8 cellular contexts compared by ENCODE assay signal in genomic region chr19:3179739-3180293, GRCh38. TPM values are rescaled to one million over a fixed set of nuclear protein-coding genes. Genes with fewer than 3 reads are reported as not detected.
DNase-seq lines count a peak whose midpoint lies in the region; ATAC-seq and TF ChIP-seq lines count a peak whose summit lies in the region.

No MANE protein-coding gene starts in this region.

- H3K4me3 ChIP-seq in GM12875 (ENCODE audit: low read depth, low read length), result peak overlapping the region; percentile 97

- peak overlapping the region; percentile 94 to 98 for H3K27ac Mint-ChIP-seq in T-cell
- peak overlapping the region; percentile 97 for H3K27ac Mint-ChIP-seq in dendritic cell treated with granulocyte-macrophage colony-stimulating factor and Interleukin-4, amounts not matched to agents 40 ng/mL and 50 ng/mL, for 4 days

- DNase-seq in T-cell (peak in 3 of 34 experiments; percentile 24 to 34 (median 29)), GM19240 (ENCODE audit: insufficient read length, low spot score) (no peak), HK-2 (ENCODE audit: unreplicated experiment) (no peak), activated gamma-delta T cell treated with Interleukin-2 at 50 U/mL for 16 hours (no peak), UCSD-AML1 (lab: John Stamatoyannopoulos, UW; ENCODE audit: unreplicated experiment) (no peak)
- DNase-seq in stimulated activated CD4-positive, alpha-beta T cell treated with anti-CD3 and anti-CD28 coated beads, Interleukin-4, amount 100 ng/mL, for 1 hour, result peak; percentile 58

- no peaks in the 10 kb centered on the region for H3K9me3 Mint-ChIP-seq in T-cell
- no peaks in the 10 kb centered on the region for H3K9me3 Mint-ChIP-seq in dendritic cell treated with granulocyte-macrophage colony-stimulating factor and Interleukin-4, amounts not matched to agents 40 ng/mL and 50 ng/mL, for 4 days

- POLR2A ChIA-PET in T-cell (lab: Charles Lee), result no interaction called here

- H3K4me3 Mint-ChIP-seq in T-cell, result peak overlapping the region; percentile 95 to 98 (median 95)
- H3K4me3 Mint-ChIP-seq in dendritic cell treated with granulocyte-macrophage colony-stimulating factor and Interleukin-4, amounts not matched to agents 40 ng/mL and 50 ng/mL, for 4 days, result peak overlapping the region; percentile 84

- H3K27me3 Mint-ChIP-seq in T-cell, result no peaks in the 10 kb centered on the region
- no peaks in the 10 kb centered on the region for H3K27me3 Mint-ChIP-seq in dendritic cell treated with granulocyte-macrophage colony-stimulating factor and Interleukin-4, amounts not matched to agents 40 ng/mL and 50 ng/mL, for 4 days

- intact Hi-C loops in dendritic cell treated with granulocyte-macrophage colony-stimulating factor and Interleukin-4, amounts not matched to agents 40 ng/mL and 50 ng/mL, for 4 days (cut with micrococcal nuclease), result no loop called here

- CTCF ChIA-PET in T-cell (lab: Charles Lee), result interaction anchor here in 1 of 2 donors (0.5 kb wide), 1 partner anchor 1848 kb away, joined by 13 read pairs; no protein-coding TSS in a partner anchor

- peak in 1 of 4 experiments; percentile 26 for ATAC-seq in T-cell (replicated peaks in 1 of 4)

- H3K4me1 Mint-ChIP-seq in T-cell, result peaks cover 41 to 48% (median 42%) of the 10 kb centered on the region in 3 donors
- H3K4me1 Mint-ChIP-seq in dendritic cell treated with granulocyte-macrophage colony-stimulating factor and Interleukin-4, amounts not matched to agents 40 ng/mL and 50 ng/mL, for 4 days (ENCODE audit: low read depth), result peaks cover 64% of the 10 kb centered on the region

- H3K36me3 Mint-ChIP-seq in T-cell, result peaks cover 33% of the 10 kb centered on the region
- peaks cover 7% of the 10 kb centered on the region for H3K36me3 Mint-ChIP-seq in dendritic cell treated with granulocyte-macrophage colony-stimulating factor and Interleukin-4, amounts not matched to agents 40 ng/mL and 50 ng/mL, for 4 days (ENCODE audit: low read depth)

- TF ChIP-seq CTCF in GM12875 (IDR thresholded peaks at IDR 0.05; ENCODE audit: borderline replicate concordance, insufficient read depth, low read depth, low read length), result no peak

RNA-seq across cellular contexts. Expression of gene S1PR4, which starts 1.2 kb away (rescaled TPM):
- total RNA-seq in T-cell, result 100 to 1,000 TPM in 3 of 5 donors, 10 to 100 TPM in 2; 77.0 to 345 (median 324) TPM

RNA-seq across cellular contexts. Expression of gene NCLN, which starts 5.9 kb away (rescaled TPM):
- total RNA-seq in T-cell, result 10 to 100 TPM; 47.2 to 69.5 (median 61.0) TPM

RNA-seq across cellular contexts. Expression of gene GNA15, which starts 44.0 kb away (rescaled TPM):
- 10 to 100 TPM in 1 of 5 donors, 1 to 10 TPM in 4; 1.8 to 13.2 (median 2.8) TPM for total RNA-seq in T-cell

RNA-seq across cellular contexts. Expression of gene CELF5, which starts 44.6 kb away (rescaled TPM):
- 1 to 10 TPM in 1 of 5 donors, under 1 TPM in 3, not detected in 1; 0.23 to 1.9 (median 0.39) TPM for total RNA-seq in T-cell
